Comparison of ENCODE assay signal across 1 cellular context in the genomic region with DNA sequence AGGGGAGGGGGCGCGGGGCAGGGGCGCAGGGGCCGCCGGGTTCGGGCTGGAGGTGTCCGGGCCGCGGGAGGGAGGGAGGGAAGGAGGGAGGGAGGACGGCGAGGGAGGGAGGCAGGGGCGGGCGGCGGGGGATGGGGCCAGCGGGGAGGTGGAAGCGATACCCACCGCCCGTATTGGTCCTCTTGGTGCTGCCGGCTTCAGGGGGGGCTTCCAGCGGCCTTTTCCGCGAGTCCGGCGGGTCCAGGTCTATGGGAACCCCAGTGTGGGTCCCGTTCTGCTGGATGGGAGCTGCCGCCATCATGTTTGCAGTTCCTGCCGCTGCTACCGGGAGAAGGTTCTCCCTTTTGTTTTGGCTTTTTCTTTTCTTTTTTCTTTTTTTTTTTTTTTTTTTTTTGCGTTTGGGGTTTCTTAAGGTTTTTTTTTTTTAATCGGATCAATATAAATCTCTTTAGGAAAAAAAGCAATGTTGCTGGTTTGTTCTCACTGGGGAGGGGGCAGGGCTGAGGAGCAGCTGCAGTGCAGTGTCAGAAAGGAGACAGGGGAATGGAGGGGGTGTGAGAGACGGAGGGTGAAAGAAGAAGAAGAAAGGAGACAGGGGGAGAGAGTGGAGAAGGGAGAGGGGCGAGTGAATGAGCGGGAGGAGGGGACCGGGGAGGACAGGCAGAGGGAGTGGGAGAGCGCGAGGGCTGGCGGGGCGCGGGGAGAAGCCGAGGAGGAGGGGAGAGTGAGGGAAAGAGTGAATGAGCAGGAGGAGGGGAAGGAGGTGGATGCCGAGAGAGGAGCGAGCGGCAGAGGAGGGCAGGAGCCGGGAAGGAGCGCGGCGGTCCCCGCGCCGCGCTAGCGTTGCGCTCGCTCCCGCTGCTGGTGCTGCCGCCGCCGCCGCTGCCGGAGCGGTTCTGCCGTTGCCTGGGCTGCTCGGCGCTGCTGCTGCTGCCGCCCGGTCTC.
TF ChIP-seq lines count a peak whose summit lies in the region.

A gene with protein sequence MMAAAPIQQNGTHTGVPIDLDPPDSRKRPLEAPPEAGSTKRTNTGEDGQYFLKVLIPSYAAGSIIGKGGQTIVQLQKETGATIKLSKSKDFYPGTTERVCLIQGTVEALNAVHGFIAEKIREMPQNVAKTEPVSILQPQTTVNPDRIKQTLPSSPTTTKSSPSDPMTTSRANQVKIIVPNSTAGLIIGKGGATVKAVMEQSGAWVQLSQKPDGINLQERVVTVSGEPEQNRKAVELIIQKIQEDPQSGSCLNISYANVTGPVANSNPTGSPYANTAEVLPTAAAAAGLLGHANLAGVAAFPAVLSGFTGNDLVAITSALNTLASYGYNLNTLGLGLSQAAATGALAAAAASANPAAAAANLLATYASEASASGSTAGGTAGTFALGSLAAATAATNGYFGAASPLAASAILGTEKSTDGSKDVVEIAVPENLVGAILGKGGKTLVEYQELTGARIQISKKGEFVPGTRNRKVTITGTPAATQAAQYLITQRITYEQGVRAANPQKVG (minus strand): TSS at position 898 of the 945 bp plus-strand sequence. CDS start 597 bp downstream, at position 301.

TF ChIP-seq in HEK293, 187 proteins besides CTCF, POLR2A, EP300 and RAD21 (continued from another document):
- no peak for TF ChIP-seq ZNF596 (tag by site-specific recombination; IDR thresholded peaks at IDR 0.05)
- TF ChIP-seq, protein P1, sequence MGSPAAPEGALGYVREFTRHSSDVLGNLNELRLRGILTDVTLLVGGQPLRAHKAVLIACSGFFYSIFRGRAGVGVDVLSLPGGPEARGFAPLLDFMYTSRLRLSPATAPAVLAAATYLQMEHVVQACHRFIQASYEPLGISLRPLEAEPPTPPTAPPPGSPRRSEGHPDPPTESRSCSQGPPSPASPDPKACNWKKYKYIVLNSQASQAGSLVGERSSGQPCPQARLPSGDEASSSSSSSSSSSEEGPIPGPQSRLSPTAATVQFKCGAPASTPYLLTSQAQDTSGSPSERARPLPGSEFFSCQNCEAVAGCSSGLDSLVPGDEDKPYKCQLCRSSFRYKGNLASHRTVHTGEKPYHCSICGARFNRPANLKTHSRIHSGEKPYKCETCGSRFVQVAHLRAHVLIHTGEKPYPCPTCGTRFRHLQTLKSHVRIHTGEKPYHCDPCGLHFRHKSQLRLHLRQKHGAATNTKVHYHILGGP (tag by site-specific recombination; IDR thresholded peaks at IDR 0.05): no peak
- TF ChIP-seq ZNF133 (tag by site-specific recombination; IDR thresholded peaks at IDR 0.05): no peak
